1 cellular context compared by ENCODE assay signal in the genomic region with DNA sequence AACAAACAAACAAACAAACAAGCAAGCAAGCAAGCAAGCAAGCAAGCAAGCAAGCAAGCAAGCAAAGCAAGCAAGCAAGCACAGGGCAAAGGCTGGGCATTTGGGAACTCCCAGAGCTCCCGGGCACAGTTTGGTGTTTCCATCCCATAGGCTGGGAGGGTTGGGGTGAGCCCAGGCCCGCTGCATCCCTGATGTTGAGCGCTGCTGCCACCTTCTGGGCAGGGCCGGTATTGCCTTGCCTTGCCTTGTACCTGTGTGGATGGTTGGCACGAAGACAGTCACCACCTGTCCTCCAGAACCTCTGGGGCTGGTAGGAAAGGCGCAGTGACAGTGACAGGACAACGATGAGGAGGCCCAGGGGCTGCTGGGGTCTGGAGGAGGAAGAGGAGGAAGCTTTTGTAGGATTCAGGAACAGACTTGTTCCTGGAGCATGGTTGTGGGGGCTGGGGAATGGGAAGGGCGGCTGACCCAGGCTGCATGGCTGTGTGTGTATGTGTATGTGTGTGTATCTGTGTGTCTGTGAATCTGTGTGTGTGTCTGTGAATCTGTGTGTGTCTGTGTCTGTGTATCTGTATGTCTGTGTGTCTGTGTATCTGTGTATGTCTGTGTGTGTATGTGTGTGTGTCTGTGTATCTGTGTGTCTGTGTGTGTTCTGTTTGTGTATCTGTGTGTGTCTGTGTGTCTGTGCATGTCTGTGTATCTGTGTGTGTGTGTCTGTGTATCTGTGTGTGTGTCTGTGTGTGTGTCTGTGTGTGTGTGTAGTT.
TF ChIP-seq lines count a peak whose summit lies in the region.

No MANE protein-coding gene starts in this region.

TF ChIP-seq in HepG2, 621 proteins besides CTCF, POLR2A, EP300 and RAD21 (continued from another document and continues in another):
- TF ChIP-seq, protein P1, sequence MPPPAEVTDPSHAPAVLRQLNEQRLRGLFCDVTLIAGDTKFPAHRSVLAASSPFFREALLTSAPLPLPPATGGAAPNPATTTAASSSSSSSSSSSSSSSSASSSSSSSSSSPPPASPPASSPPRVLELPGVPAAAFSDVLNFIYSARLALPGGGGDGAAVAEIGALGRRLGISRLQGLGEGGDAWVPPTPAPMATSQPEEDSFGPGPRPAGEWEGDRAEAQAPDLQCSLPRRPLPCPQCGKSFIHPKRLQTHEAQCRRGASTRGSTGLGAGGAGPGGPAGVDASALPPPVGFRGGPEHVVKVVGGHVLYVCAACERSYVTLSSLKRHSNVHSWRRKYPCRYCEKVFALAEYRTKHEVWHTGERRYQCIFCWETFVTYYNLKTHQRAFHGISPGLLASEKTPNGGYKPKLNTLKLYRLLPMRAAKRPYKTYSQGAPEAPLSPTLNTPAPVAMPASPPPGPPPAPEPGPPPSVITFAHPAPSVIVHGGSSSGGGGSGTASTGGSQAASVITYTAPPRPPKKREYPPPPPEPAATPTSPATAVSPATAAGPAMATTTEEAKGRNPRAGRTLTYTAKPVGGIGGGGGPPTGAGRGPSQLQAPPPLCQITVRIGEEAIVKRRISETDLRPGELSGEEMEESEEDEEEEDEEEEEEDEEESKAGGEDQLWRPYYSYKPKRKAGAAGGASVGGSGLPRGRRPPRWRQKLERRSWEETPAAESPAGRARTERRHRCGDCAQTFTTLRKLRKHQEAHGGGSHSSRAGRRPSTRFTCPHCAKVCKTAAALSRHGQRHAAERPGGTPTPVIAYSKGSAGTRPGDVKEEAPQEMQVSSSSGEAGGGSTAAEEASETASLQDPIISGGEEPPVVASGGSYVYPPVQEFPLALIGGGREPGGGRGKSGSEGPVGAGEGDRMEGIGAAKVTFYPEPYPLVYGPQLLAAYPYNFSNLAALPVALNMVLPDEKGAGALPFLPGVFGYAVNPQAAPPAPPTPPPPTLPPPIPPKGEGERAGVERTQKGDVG (CRISPR knock-in tag; IDR thresholded peaks at IDR 0.05; ENCODE audit: borderline replicate concordance), result no peak
- TF ChIP-seq ZMYM4 (CRISPR knock-in tag; IDR thresholded peaks at IDR 0.05) (no peak), DNMT1 (CRISPR knock-in tag; IDR thresholded peaks at IDR 0.05) (0 out of 2 replicates have a peak, but pooled peaks have one; percentile 84), KLF16 (CRISPR knock-in tag; IDR thresholded peaks at IDR 0.05) (0 out of 4 replicates have a peak, but pooled peaks of 1 of the 2 experiments have one; percentile 33), GATAD1 (CRISPR knock-in tag; IDR thresholded peaks at IDR 0.05) (peak; percentile 23; the same call in 1 of the 2 replicates), SRSF4 (IDR thresholded peaks at IDR 0.05; ENCODE audit: low read depth, low read length, poor library complexity, severe bottlenecking) (no peak), ATM (IDR thresholded peaks at IDR 0.05; ENCODE audit: borderline replicate concordance) (no peak), KMT2B (CRISPR knock-in tag; IDR thresholded peaks at IDR 0.05) (no peak), ZNF3 (CRISPR knock-in tag; IDR thresholded peaks at IDR 0.05) (no peak), RFX3 (CRISPR knock-in tag; IDR thresholded peaks at IDR 0.05) (no peak), ZNF205 (CRISPR knock-in tag; IDR thresholded peaks at IDR 0.05) (0 out of 2 replicates have a peak, but pooled peaks have one; percentile 22), ZNF709 (CRISPR knock-in tag; IDR thresholded peaks at IDR 0.05) (peak; percentile 65; the same call in 1 of the 2 replicates), XRCC5 (optimal IDR thresholded peaks at IDR 0.05; ENCODE audit: low read length) (peak; percentile 78), ZNF101 (CRISPR knock-in tag; IDR thresholded peaks at IDR 0.05; ENCODE audit: borderline replicate concordance, low read depth) (no peak), MBD4 (IDR thresholded peaks at IDR 0.05; ENCODE audit: borderline replicate concordance, low read length) (no peak), MYC (CRISPR knock-in tag; IDR thresholded peaks at IDR 0.05; ENCODE audit: borderline replicate concordance) (no peak; the same call in 1 of the 2 replicates), ZNF296 (CRISPR knock-in tag; conservative IDR thresholded peaks at IDR 0.05) (no peak), TMF1 (CRISPR knock-in tag; IDR thresholded peaks at IDR 0.05; ENCODE audit: low read depth) (no peak), MXD4 (CRISPR knock-in tag; IDR thresholded peaks at IDR 0.05) (0 out of 2 replicates have a peak, but pooled peaks have one; percentile 30)
- TF ChIP-seq, protein P2, sequence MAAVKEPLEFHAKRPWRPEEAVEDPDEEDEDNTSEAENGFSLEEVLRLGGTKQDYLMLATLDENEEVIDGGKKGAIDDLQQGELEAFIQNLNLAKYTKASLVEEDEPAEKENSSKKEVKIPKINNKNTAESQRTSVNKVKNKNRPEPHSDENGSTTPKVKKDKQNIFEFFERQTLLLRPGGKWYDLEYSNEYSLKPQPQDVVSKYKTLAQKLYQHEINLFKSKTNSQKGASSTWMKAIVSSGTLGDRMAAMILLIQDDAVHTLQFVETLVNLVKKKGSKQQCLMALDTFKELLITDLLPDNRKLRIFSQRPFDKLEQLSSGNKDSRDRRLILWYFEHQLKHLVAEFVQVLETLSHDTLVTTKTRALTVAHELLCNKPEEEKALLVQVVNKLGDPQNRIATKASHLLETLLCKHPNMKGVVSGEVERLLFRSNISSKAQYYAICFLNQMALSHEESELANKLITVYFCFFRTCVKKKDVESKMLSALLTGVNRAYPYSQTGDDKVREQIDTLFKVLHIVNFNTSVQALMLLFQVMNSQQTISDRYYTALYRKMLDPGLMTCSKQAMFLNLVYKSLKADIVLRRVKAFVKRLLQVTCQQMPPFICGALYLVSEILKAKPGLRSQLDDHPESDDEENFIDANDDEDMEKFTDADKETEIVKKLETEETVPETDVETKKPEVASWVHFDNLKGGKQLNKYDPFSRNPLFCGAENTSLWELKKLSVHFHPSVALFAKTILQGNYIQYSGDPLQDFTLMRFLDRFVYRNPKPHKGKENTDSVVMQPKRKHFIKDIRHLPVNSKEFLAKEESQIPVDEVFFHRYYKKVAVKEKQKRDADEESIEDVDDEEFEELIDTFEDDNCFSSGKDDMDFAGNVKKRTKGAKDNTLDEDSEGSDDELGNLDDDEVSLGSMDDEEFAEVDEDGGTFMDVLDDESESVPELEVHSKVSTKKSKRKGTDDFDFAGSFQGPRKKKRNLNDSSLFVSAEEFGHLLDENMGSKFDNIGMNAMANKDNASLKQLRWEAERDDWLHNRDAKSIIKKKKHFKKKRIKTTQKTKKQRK (IDR thresholded peaks at IDR 0.05; ENCODE audit: low read length), result no peak
- TF ChIP-seq, protein P3, sequence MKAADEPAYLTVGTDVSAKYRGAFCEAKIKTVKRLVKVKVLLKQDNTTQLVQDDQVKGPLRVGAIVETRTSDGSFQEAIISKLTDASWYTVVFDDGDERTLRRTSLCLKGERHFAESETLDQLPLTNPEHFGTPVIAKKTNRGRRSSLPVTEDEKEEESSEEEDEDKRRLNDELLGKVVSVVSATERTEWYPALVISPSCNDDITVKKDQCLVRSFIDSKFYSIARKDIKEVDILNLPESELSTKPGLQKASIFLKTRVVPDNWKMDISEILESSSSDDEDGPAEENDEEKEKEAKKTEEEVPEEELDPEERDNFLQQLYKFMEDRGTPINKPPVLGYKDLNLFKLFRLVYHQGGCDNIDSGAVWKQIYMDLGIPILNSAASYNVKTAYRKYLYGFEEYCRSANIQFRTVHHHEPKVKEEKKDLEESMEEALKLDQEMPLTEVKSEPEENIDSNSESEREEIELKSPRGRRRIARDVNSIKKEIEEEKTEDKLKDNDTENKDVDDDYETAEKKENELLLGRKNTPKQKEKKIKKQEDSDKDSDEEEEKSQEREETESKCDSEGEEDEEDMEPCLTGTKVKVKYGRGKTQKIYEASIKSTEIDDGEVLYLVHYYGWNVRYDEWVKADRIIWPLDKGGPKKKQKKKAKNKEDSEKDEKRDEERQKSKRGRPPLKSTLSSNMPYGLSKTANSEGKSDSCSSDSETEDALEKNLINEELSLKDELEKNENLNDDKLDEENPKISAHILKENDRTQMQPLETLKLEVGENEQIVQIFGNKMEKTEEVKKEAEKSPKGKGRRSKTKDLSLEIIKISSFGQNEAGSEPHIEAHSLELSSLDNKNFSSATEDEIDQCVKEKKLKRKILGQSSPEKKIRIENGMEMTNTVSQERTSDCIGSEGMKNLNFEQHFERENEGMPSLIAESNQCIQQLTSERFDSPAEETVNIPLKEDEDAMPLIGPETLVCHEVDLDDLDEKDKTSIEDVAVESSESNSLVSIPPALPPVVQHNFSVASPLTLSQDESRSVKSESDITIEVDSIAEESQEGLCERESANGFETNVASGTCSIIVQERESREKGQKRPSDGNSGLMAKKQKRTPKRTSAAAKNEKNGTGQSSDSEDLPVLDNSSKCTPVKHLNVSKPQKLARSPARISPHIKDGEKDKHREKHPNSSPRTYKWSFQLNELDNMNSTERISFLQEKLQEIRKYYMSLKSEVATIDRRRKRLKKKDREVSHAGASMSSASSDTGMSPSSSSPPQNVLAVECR (CRISPR knock-in tag; IDR thresholded peaks at IDR 0.05; ENCODE audit: borderline replicate concordance), result peak; percentile 40; the same call in 1 of the 2 replicates
- TF ChIP-seq, protein P4, sequence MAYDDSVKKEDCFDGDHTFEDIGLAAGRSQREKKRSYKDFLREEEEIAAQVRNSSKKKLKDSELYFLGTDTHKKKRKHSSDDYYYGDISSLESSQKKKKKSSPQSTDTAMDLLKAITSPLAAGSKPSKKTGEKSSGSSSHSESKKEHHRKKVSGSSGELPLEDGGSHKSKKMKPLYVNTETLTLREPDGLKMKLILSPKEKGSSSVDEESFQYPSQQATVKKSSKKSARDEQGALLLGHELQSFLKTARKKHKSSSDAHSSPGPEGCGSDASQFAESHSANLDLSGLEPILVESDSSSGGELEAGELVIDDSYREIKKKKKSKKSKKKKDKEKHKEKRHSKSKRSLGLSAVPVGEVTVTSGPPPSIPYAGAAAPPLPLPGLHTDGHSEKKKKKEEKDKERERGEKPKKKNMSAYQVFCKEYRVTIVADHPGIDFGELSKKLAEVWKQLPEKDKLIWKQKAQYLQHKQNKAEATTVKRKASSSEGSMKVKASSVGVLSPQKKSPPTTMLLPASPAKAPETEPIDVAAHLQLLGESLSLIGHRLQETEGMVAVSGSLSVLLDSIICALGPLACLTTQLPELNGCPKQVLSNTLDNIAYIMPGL (CRISPR knock-in tag; IDR thresholded peaks at IDR 0.05; ENCODE audit: borderline replicate concordance in 1 of 2, low read depth in 1 of 2), result peak in 1 of 2 experiments; percentile 48; a peak in 1 of 4 replicates
- TF ChIP-seq, protein P5, sequence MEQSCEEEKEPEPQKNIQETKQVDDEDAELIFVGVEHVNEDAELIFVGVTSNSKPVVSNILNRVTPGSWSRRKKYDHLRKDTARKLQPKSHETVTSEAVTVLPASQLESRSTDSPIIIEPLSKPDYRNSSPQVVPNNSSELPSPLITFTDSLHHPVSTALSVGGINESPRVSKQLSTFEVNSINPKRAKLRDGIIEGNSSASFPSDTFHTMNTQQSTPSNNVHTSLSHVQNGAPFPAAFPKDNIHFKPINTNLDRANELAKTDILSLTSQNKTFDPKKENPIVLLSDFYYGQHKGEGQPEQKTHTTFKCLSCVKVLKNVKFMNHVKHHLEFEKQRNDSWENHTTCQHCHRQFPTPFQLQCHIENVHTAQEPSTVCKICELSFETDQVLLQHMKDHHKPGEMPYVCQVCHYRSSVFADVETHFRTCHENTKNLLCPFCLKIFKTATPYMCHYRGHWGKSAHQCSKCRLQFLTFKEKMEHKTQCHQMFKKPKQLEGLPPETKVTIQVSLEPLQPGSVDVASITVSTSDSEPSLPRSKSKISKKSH (CRISPR knock-in tag; IDR thresholded peaks at IDR 0.05; ENCODE audit: borderline replicate concordance), result no peak
- TF ChIP-seq, protein P6, sequence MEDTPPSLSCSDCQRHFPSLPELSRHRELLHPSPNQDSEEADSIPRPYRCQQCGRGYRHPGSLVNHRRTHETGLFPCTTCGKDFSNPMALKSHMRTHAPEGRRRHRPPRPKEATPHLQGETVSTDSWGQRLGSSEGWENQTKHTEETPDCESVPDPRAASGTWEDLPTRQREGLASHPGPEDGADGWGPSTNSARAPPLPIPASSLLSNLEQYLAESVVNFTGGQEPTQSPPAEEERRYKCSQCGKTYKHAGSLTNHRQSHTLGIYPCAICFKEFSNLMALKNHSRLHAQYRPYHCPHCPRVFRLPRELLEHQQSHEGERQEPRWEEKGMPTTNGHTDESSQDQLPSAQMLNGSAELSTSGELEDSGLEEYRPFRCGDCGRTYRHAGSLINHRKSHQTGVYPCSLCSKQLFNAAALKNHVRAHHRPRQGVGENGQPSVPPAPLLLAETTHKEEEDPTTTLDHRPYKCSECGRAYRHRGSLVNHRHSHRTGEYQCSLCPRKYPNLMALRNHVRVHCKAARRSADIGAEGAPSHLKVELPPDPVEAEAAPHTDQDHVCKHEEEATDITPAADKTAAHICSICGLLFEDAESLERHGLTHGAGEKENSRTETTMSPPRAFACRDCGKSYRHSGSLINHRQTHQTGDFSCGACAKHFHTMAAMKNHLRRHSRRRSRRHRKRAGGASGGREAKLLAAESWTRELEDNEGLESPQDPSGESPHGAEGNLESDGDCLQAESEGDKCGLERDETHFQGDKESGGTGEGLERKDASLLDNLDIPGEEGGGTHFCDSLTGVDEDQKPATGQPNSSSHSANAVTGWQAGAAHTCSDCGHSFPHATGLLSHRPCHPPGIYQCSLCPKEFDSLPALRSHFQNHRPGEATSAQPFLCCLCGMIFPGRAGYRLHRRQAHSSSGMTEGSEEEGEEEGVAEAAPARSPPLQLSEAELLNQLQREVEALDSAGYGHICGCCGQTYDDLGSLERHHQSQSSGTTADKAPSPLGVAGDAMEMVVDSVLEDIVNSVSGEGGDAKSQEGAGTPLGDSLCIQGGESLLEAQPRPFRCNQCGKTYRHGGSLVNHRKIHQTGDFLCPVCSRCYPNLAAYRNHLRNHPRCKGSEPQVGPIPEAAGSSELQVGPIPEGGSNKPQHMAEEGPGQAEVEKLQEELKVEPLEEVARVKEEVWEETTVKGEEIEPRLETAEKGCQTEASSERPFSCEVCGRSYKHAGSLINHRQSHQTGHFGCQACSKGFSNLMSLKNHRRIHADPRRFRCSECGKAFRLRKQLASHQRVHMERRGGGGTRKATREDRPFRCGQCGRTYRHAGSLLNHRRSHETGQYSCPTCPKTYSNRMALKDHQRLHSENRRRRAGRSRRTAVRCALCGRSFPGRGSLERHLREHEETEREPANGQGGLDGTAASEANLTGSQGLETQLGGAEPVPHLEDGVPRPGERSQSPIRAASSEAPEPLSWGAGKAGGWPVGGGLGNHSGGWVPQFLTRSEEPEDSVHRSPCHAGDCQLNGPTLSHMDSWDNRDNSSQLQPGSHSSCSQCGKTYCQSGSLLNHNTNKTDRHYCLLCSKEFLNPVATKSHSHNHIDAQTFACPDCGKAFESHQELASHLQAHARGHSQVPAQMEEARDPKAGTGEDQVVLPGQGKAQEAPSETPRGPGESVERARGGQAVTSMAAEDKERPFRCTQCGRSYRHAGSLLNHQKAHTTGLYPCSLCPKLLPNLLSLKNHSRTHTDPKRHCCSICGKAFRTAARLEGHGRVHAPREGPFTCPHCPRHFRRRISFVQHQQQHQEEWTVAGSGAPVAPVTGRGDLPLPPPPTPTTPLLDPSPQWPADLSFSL (CRISPR knock-in tag; IDR thresholded peaks at IDR 0.05), result 0 out of 2 replicates have a peak, but pooled peaks have one; percentile 9
